In the genomic region with DNA sequence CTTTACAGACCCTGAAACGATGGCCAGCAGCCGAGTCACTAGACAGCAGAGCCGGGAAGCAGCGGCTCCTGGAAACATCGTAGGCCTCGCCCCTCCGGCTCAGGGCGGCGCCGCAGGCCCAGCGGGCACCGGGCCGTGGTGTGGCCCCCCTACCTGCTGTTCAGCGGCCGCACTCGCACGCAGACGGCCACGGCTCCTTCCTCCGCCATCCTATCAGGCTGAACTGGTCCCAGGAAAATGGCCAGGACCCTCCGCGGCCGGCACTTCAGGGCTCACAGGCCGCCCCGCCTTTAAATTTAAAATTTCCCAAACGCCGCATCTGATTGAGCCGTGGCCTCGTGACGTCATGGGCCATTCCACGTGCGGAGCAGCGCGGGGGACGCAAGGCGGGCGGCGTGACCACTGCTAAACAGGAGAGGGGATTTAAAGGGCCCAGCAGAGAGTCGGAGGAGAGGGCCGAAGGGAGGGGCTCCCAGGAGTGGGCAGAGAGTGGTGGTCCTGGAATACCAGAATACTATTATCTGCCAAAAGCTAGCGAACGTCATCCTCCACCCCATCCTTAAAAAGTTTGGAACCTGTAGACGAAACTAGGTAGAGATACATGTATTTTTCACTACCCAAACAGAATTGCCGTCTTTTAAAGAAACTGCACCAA, we compare ENCODE assay signal across 8 cellular contexts. TPM values are rescaled to one million over a fixed set of nuclear protein-coding genes. Genes with fewer than 3 reads are reported as not detected.
DNase-seq lines count a peak whose midpoint lies in the region; ATAC-seq and TF ChIP-seq lines count a peak whose summit lies in the region.

A gene with protein sequence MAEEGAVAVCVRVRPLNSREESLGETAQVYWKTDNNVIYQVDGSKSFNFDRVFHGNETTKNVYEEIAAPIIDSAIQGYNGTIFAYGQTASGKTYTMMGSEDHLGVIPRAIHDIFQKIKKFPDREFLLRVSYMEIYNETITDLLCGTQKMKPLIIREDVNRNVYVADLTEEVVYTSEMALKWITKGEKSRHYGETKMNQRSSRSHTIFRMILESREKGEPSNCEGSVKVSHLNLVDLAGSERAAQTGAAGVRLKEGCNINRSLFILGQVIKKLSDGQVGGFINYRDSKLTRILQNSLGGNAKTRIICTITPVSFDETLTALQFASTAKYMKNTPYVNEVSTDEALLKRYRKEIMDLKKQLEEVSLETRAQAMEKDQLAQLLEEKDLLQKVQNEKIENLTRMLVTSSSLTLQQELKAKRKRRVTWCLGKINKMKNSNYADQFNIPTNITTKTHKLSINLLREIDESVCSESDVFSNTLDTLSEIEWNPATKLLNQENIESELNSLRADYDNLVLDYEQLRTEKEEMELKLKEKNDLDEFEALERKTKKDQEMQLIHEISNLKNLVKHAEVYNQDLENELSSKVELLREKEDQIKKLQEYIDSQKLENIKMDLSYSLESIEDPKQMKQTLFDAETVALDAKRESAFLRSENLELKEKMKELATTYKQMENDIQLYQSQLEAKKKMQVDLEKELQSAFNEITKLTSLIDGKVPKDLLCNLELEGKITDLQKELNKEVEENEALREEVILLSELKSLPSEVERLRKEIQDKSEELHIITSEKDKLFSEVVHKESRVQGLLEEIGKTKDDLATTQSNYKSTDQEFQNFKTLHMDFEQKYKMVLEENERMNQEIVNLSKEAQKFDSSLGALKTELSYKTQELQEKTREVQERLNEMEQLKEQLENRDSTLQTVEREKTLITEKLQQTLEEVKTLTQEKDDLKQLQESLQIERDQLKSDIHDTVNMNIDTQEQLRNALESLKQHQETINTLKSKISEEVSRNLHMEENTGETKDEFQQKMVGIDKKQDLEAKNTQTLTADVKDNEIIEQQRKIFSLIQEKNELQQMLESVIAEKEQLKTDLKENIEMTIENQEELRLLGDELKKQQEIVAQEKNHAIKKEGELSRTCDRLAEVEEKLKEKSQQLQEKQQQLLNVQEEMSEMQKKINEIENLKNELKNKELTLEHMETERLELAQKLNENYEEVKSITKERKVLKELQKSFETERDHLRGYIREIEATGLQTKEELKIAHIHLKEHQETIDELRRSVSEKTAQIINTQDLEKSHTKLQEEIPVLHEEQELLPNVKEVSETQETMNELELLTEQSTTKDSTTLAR (N-terminal part only) (minus strand): TSS at position 233 of the 655 bp plus-strand sequence. CDS start 24 bp downstream, at position 209.

- H3K4me1 Mint-ChIP-seq in HFFc6 (ENCODE audit: low read depth): peaks cover 30% of the 10 kb centered on the region

- H3K27ac ChIP-seq in ovary: peak within 1 kb of the TSS; percentile 60 to 73
- H3K27ac ChIP-seq in tibial artery: peak within 1 kb of the TSS; percentile 66 to 70

- WGBS in ovary, 3 donors: 0% methylated on average over 44 of the region's 44 CpGs

- no peak for TF ChIP-seq EP300 in ovary (IDR thresholded peaks at IDR 0.05)

- peaks cover 5% of the 10 kb centered on the region; the same call in 1 of the 2 replicates for H3K27me3 Mint-ChIP-seq in HFFc6 (ENCODE audit: insufficient read depth)

- no peaks in the 10 kb centered on the region for H3K4me1 ChIP-seq in ovary (ENCODE audit: insufficient read depth)
- peaks cover 4 to 6% (median 5%) of the 10 kb centered on the region in 4 donors for H3K4me1 ChIP-seq in tibial artery

- peak within 1 kb of the TSS; percentile 99 for H3K27ac Mint-ChIP-seq in HFFc6

- TF ChIP-seq CTCF in HFFc6 (IDR thresholded peaks at IDR 0.05): no peak
- peak in 1 of 3 donors; percentile 21 for TF ChIP-seq CTCF in ovary (IDR thresholded peaks at IDR 0.05)
- no peak for TF ChIP-seq CTCF in tibial artery (IDR thresholded peaks at IDR 0.05)

- intact Hi-C loops in Right ventricle myocardium inferior (cut with DNase I): no loop called here
- intact Hi-C loops in ovary (cut with DNase I): no loop called here
- intact Hi-C loops in tibial artery (cut with DNase I; ENCODE audit: low total_unique reads): no loop called here

- H3K27me3 ChIP-seq in ovary: no peaks in the 10 kb centered on the region
- no peaks in the 10 kb centered on the region for H3K27me3 ChIP-seq in tibial artery

- H3K36me3 Mint-ChIP-seq in HFFc6 (ENCODE audit: low read depth): peaks cover 7% of the 10 kb centered on the region; the same call in 1 of the 2 replicates

- peak within 1 kb of the TSS; percentile 78 for H3K4me3 ChIP-seq in GM08714 (ENCODE audit: low read length)
- H3K4me3 ChIP-seq in ovary: peak within 1 kb of the TSS; percentile 57
- H3K4me3 ChIP-seq in tibial artery: peak within 1 kb of the TSS; percentile 67 to 78

- DNase-seq in HFFc6 (peak; percentile 81), NAMALWA (ENCODE audit: low spot score) (peak; percentile 88), Right ventricle myocardium inferior (ENCODE audit: missing footprints) (peak; percentile 94), ovary (peak; percentile 75 to 89 (median 86)), tibial artery (peak; percentile 83 to 90)
- peak; percentile 85 for DNase-seq in activated naive CD4-positive, alpha-beta T cell treated with anti-CD3 and anti-CD28 coated beads, Interleukin-2, amount 50 U/mL, for 16 hours

- TF ChIP-seq POLR2A in ovary (IDR thresholded peaks at IDR 0.05): no peak

- H3K9me3 ChIP-seq in ovary: no peaks in the 10 kb centered on the region
- H3K9me3 ChIP-seq in tibial artery: no peaks in the 10 kb centered on the region

- H3K4me3 Mint-ChIP-seq in HFFc6: peak within 1 kb of the TSS; percentile 90

- H3K9me3 Mint-ChIP-seq in HFFc6: no peaks in the 10 kb centered on the region

- ATAC-seq in SK-N-SH treated with all-trans-retinoic acid at 6 μM for 48 hours: peak; percentile 91
- peak; percentile 96 for ATAC-seq in Right ventricle myocardium inferior

- no peaks in the 10 kb centered on the region for H3K36me3 ChIP-seq in ovary
- no peaks in the 10 kb centered on the region for H3K36me3 ChIP-seq in tibial artery

TF ChIP-seq in SK-N-SH treated with all-trans-retinoic acid at 6 μM for 48 hours, 23 proteins besides CTCF, POLR2A, EP300 and RAD21:
- TF ChIP-seq ESRRG (CRISPR knock-in tag; IDR thresholded peaks at IDR 0.05) (no peak), BACH2 (CRISPR knock-in tag; IDR thresholded peaks at IDR 0.05; ENCODE audit: borderline replicate concordance) (no peak), ZFP3 (CRISPR knock-in tag; IDR thresholded peaks at IDR 0.05) (0 out of 2 replicates have a peak, but pooled peaks have one; percentile 17)

RNA-seq across cellular contexts. Expression of the gene that starts here (rescaled TPM):
- 10 to 100 TPM; 11.3 to 36.5 (median 28.8) TPM for total RNA-seq in HFFc6 (2021; fragmentation: NEBNext Ultra II Directional; extraction: Animal tissue kit (Norgen Biotek cat#: 25700))
- total RNA-seq in Right ventricle myocardium inferior (0.51 TPM), ovary (1 to 10 TPM in 3 of 7 donors, under 1 TPM in 4; 0.23 to 2.5 (median 0.68) TPM)
- polyA plus RNA-seq in ovary: under 1 TPM; 0.28 to 0.60 TPM

Comparison
In these comparisons a context has a peak if more than half of its experiments do, and no peak if none do; other contexts are left out.
1. Peak in every context shown above with its lines: DNase-seq, ATAC-seq, H3K4me3 ChIP-seq and H3K27ac ChIP-seq.
2. Peak in DNase-seq and ATAC-seq in Right ventricle myocardium inferior; RNA of the gene not detected or under 1 TPM.